24 cellular contexts compared by ENCODE assay signal in genomic region chr11:20597924-20598484, GRCh38. TPM values are rescaled to one million over a fixed set of nuclear protein-coding genes. Genes with fewer than 3 reads are reported as not detected.
"Had no signal": no experiment of that assay in that cellular context is flagged by ENCODE, and none has a peak within 500 bp of the region (broad histone marks: within the 10 kb centered on the region; RNA-seq: fewer than 3 reads in every experiment).

No MANE protein-coding gene starts in this region.

- H3K9me3 ChIP-seq: lower lobe of right lung, right atrium auricular region, tibial artery had no signal

- H3K27ac ChIP-seq: body of pancreas, dorsolateral prefrontal cortex, lower lobe of right lung, right atrium auricular region, tibial artery had no signal

- H3K36me3 Mint-ChIP-seq: mesothelial cell of epicardium had no signal

- H3K36me3 ChIP-seq: lower lobe of right lung, right atrium auricular region, tibial artery had no signal

- H3K9me3 Mint-ChIP-seq: activated B cell treated with CpG ODN at 0.5 μM for 24 hours; activated CD4-positive, alpha-beta memory T cell treated with anti-CD3 and anti-CD28 coated beads for 36 hours had no signal

- H3K4me1 Mint-ChIP-seq: mesothelial cell of epicardium had no signal

- H3K4me3 Mint-ChIP-seq: activated B cell treated with CpG ODN at 0.5 μM for 24 hours; activated CD4-positive, alpha-beta memory T cell treated with anti-CD3 and anti-CD28 coated beads for 36 hours; activated naive CD8-positive, alpha-beta T cell treated with anti-CD3 and anti-CD28 coated beads for 36 hours; activated T-helper 1 cell treated with anti-CD3 and anti-CD28 coated beads, Interleukin-12 subunit alpha, Interleukin-12 subunit beta, Interleukin-2, Interleukin-4 antibody, amounts not matched to agents 30 ng/mL and 10 ng/mL and 1 ng/mL, durations not matched to agents 14 hours and 24 hours and 36 hours; mesothelial cell of epicardium had no signal

- H3K27ac Mint-ChIP-seq: activated B cell treated with CpG ODN at 0.5 μM for 24 hours; activated CD4-positive, alpha-beta memory T cell treated with anti-CD3 and anti-CD28 coated beads for 36 hours; activated naive CD8-positive, alpha-beta T cell treated with anti-CD3 and anti-CD28 coated beads for 36 hours; mesothelial cell of epicardium; progenitor cell of endocrine pancreas had no signal

- DNase-seq: activated B cell treated with CpG ODN at 0.5 μM for 24 hours; activated CD4-positive, alpha-beta memory T cell treated with anti-CD3 and anti-CD28 coated beads for 36 hours; activated CD4-positive, alpha-beta T cell treated with anti-CD3 and anti-CD28 coated beads for 4 hours; activated gamma-delta T cell treated with Interleukin-2 at 50 U/mL for 16 hours; activated naive CD8-positive, alpha-beta T cell treated with anti-CD3 and anti-CD28 coated beads for 36 hours; activated T-cell treated with anti-CD3 and anti-CD28 coated beads for 4 hours; body of pancreas; central memory CD4-positive, alpha-beta T cell; dorsolateral prefrontal cortex; head of caudate nucleus; lower lobe of right lung; stimulated activated CD4-positive, alpha-beta T cell treated with anti-CD3 and anti-CD28 coated beads, Interleukin-2, amount 100 ng/mL, for 24 hours; stimulated activated naive CD8-positive, alpha-beta T cell treated with anti-CD3 and anti-CD28 coated beads, Interleukin-15, Interleukin-2, amounts not matched to agents 100 U/mL and 50 U/mL, for 24 hours; substantia nigra; tibial artery had no signal

- ATAC-seq: body of pancreas; stimulated activated naive CD8-positive, alpha-beta T cell treated with anti-CD3 and anti-CD28 coated beads, Interleukin-15, Interleukin-2, amounts not matched to agents 100 U/mL and 50 U/mL, for 24 hours had no signal

- H3K4me3 ChIP-seq: body of pancreas, lower lobe of right lung, tibial artery had no signal

RNA-seq across cellular contexts. Expression of gene SLC6A5, which starts 1.4 kb away (rescaled TPM):
- total RNA-seq: activated B cell treated with CpG ODN at 0.5 μM for 24 hours; activated CD4-positive, alpha-beta memory T cell treated with anti-CD3 and anti-CD28 coated beads for 36 hours; activated naive CD8-positive, alpha-beta T cell treated with anti-CD3 and anti-CD28 coated beads for 36 hours; activated T-helper 1 cell treated with anti-CD3 and anti-CD28 coated beads, Interleukin-12 subunit alpha, Interleukin-12 subunit beta, Interleukin-2, Interleukin-4 antibody, amounts not matched to agents 30 ng/mL and 10 ng/mL and 1 ng/mL, durations not matched to agents 14 hours and 24 hours and 36 hours; body of pancreas; epithelial cell of proximal tubule; frontal cortex; lower lobe of right lung; mesothelial cell of epicardium; omental fat pad; progenitor cell of endocrine pancreas; skeletal muscle tissue; urinary bladder had no signal
